22 cellular contexts compared by ENCODE assay signal in the genomic region with DNA sequence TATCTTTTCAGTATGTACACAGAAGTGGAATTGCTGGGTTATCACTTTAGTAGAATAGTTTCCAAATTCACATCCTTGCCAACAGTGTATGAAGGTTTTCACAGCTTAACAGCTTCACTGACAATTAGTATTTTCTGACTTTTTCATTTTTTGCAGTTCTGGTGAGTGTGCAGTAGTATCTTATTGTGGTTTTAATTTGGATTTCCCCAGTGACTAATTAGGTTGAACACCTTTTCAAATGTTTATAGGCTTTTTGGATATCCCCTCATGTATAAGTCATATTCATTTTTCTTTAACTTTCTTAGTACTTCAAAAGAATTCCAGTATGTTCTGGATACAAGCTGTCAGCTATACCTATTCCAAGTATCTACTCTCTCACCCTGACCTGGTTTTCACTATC.
"Had no signal": no experiment of that assay in that cellular context is flagged by ENCODE, and none has a peak within 500 bp of the region (broad histone marks: within the 10 kb centered on the region; RNA-seq: fewer than 3 reads in every experiment).

No MANE protein-coding gene starts in this region.

- H3K9me3 ChIP-seq: esophagus muscularis mucosa, heart left ventricle, ovary, right lobe of liver, suprapubic skin, tibial artery, upper lobe of right lung had no signal

- H3K27ac ChIP-seq: esophagus muscularis mucosa, foreskin keratinocyte, heart left ventricle, ovary, right lobe of liver, suprapubic skin, tibial artery, upper lobe of right lung had no signal

- ATAC-seq: foreskin keratinocyte; heart left ventricle; left colon; naive thymus-derived CD4-positive, alpha-beta T cell; right lobe of liver; upper lobe of right lung had no signal

- FAIRE-seq: bronchial epithelial cell, kidney had no signal

- H3K4me3 ChIP-seq: esophagus muscularis mucosa, heart left ventricle, ovary, right lobe of liver, suprapubic skin, tibial artery, upper lobe of right lung had no signal

- H3K4me3 Mint-ChIP-seq: activated CD4-positive, alpha-beta memory T cell treated with anti-CD3 and anti-CD28 coated beads for 36 hours; central memory CD8-positive, alpha-beta T cell; immature natural killer cell; mesothelial cell of epicardium; naive thymus-derived CD4-positive, alpha-beta T cell had no signal

- H3K9me3 Mint-ChIP-seq: activated CD4-positive, alpha-beta memory T cell treated with anti-CD3 and anti-CD28 coated beads for 36 hours; central memory CD8-positive, alpha-beta T cell; immature natural killer cell; naive thymus-derived CD4-positive, alpha-beta T cell had no signal

- DNase-seq: activated CD4-positive, alpha-beta memory T cell treated with anti-CD3 and anti-CD28 coated beads for 36 hours; dermis blood vessel endothelial cell; effector CD4-positive, alpha-beta T cell; foreskin keratinocyte; heart left ventricle; hypothalamus; immature natural killer cell; kidney; left colon; naive thymus-derived CD4-positive, alpha-beta T cell; ovary; right lobe of liver; stimulated activated CD4-positive, alpha-beta T cell treated with anti-CD3 and anti-CD28 coated beads, Interleukin-2, amount 100 ng/mL, for 48 hours; T-helper 2 cell; tibial artery; upper lobe of right lung had no signal

- H3K27me3 Mint-ChIP-seq: activated CD4-positive, alpha-beta memory T cell treated with anti-CD3 and anti-CD28 coated beads for 36 hours; central memory CD8-positive, alpha-beta T cell; naive thymus-derived CD4-positive, alpha-beta T cell; progenitor cell of endocrine pancreas had no signal

- H3K27me3 ChIP-seq: esophagus muscularis mucosa, foreskin keratinocyte, heart left ventricle, ovary, right lobe of liver, suprapubic skin, tibial artery, upper lobe of right lung had no signal

- H3K36me3 ChIP-seq: ovary, right lobe of liver, suprapubic skin, tibial artery, upper lobe of right lung had no signal

- H3K4me1 Mint-ChIP-seq: central memory CD8-positive, alpha-beta T cell; immature natural killer cell; mesothelial cell of epicardium had no signal

- H3K4me1 ChIP-seq: esophagus muscularis mucosa, heart left ventricle, right lobe of liver, suprapubic skin, tibial artery, upper lobe of right lung had no signal
